ENCODE assay signal across 18 cellular contexts in the genomic region with DNA sequence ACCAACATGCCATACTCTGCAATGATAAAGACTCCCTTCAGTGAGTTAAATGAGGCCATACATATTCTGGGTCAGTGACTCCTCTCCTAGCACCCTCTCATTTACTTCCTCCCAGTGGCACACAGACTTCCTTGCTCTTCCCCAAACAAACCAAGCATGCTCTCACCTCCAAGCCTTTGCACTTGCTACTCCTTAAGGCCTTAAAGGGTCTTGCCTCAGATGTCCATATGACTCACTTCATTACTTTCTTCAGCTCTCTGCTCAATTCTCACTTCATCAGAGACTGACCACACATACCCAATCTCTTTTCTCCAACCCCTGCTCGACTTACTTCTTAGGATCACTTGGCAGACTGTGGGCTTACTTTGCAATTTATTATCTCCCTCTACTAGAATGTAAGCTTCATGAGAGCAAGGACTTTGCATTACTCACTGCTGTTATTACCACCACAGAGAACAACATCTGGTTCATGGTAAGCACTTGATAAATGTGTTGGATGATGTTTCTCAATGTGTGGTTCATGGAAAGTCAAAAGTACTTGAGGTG. TPM values are rescaled to one million over a fixed set of nuclear protein-coding genes. Genes with fewer than 3 reads are reported as not detected.
DNase-seq lines count a peak whose midpoint lies in the region; ATAC-seq and TF ChIP-seq lines count a peak whose summit lies in the region.
"Had no signal": no experiment of that assay in that cellular context is flagged by ENCODE, and none has a peak within 500 bp of the region (broad histone marks: within the 10 kb centered on the region; RNA-seq: fewer than 3 reads in every experiment).

No MANE protein-coding gene starts in this region.

- H3K27me3 ChIP-seq in Caco-2 (replicated peaks; ENCODE audit: control insufficient read depth, insufficient read depth, low read length) = no peaks in the 10 kb centered on the region

- peaks cover 73% of the 10 kb centered on the region for H3K36me3 Mint-ChIP-seq in T-helper 2 cell treated with Interferon-gamma antibody and Interleukin-4, amounts not matched to agents 5 μg/mL and 100 μg/mL, for 36 hours (ENCODE audit: low read depth)
- H3K36me3 Mint-ChIP-seq in brain = peaks cover 93% of the 10 kb centered on the region
- H3K36me3 Mint-ChIP-seq in natural killer cell treated with Interleukin-12 subunit alpha and Interleukin-12 subunit beta and Interleukin-15 and Interleukin-18, amount 100 ng/mL, for 72 hours = peaks cover 41% of the 10 kb centered on the region
- H3K36me3 Mint-ChIP-seq in Caco-2 (ENCODE audit: insufficient read depth, unreplicated experiment) = peaks cover 77% of the 10 kb centered on the region

- POLR2A ChIA-PET in Caco-2 (lab: Charles Lee) = no interaction called here

- H3K4me1 Mint-ChIP-seq in T-helper 2 cell treated with Interferon-gamma antibody and Interleukin-4, amounts not matched to agents 5 μg/mL and 100 μg/mL, for 36 hours (ENCODE audit: low read depth) = peaks cover 45% of the 10 kb centered on the region
- peaks cover 40% of the 10 kb centered on the region for H3K4me1 Mint-ChIP-seq in brain
- peaks cover 49 to 52% of the 10 kb centered on the region in 2 donors for H3K4me1 Mint-ChIP-seq in natural killer cell treated with Interleukin-12 subunit alpha and Interleukin-12 subunit beta and Interleukin-15 and Interleukin-18, amount 100 ng/mL, for 72 hours (ENCODE audit: low read depth in 2 of 2)
- H3K4me1 Mint-ChIP-seq in Caco-2 (ENCODE audit: low read depth, unreplicated experiment) = no peaks in the 10 kb centered on the region

- H3K9me3 ChIP-seq in Caco-2 = no peaks in the 10 kb centered on the region

- no peaks in the 10 kb centered on the region for H3K27me3 Mint-ChIP-seq in T-helper 2 cell treated with Interferon-gamma antibody and Interleukin-4, amounts not matched to agents 5 μg/mL and 100 μg/mL, for 36 hours (ENCODE audit: low read depth)
- H3K27me3 Mint-ChIP-seq in brain (peaks cover 3% of the 10 kb centered on the region), Caco-2 (ENCODE audit: insufficient read depth, unreplicated experiment) (no peaks in the 10 kb centered on the region)
- no peaks in the 10 kb centered on the region for H3K27me3 Mint-ChIP-seq in natural killer cell treated with Interleukin-12 subunit alpha and Interleukin-12 subunit beta and Interleukin-15 and Interleukin-18, amount 100 ng/mL, for 72 hours
- H3K27me3 Mint-ChIP-seq: activated B cell treated with CpG ODN at 0.5 μM for 24 hours; CD4-positive, alpha-beta T cell had no signal

- H3K4me1 ChIP-seq in Caco-2 = no peaks in the 10 kb centered on the region

- ATAC-seq in natural killer cell treated with Interleukin-12 subunit alpha and Interleukin-12 subunit beta and Interleukin-15 and Interleukin-18, amount 100 ng/mL, for 72 hours = peak; percentile 69 to 74
- ATAC-seq in GM18517 (IDR thresholded peaks at IDR 0.05; ENCODE audit: unreplicated experiment) = no peak
- ATAC-seq: stimulated activated naive CD8-positive, alpha-beta T cell treated with anti-CD3 and anti-CD28 coated beads, Interleukin-15, Interleukin-2, amounts not matched to agents 100 U/mL and 50 U/mL, for 24 hours had no signal

- CTCF ChIA-PET in Caco-2 (lab: Charles Lee) = no interaction called here

- no peak for DNase-seq in T-helper 2 cell treated with Interferon-gamma antibody and Interleukin-4, amounts not matched to agents 5 μg/mL and 100 μg/mL, for 36 hours (ENCODE audit: low spot score)
- DNase-seq in T-helper 2 cell = no peak
- peak; percentile 40 for DNase-seq in MV-4-11 (lab: John Stamatoyannopoulos, UW)
- no peak for DNase-seq in natural killer cell treated with Interleukin-12 subunit alpha and Interleukin-12 subunit beta and Interleukin-15 and Interleukin-18, amount 100 ng/mL, for 72 hours (ENCODE audit: low spot score)
- no peak for DNase-seq in GM10266 (ENCODE audit: extremely low spot score)
- DNase-seq in Caco-2 = no peak
- DNase-seq: activated B cell treated with CpG ODN at 0.5 μM for 24 hours; activated T-cell treated with anti-CD3 and anti-CD28 coated beads for 4 hours; amygdala; CD4-positive, alpha-beta T cell; EL; left colon; NCI-H1105; NCI-H774; stimulated activated CD4-positive, alpha-beta T cell treated with anti-CD3 and anti-CD28 coated beads, Interleukin-12 subunit alpha, Interleukin-12 subunit beta, amount 100 ng/mL, for 4 hours; stimulated activated naive CD8-positive, alpha-beta T cell treated with anti-CD3 and anti-CD28 coated beads, Interleukin-15, Interleukin-2, amounts not matched to agents 100 U/mL and 50 U/mL, for 24 hours had no signal

- no peaks in the 10 kb centered on the region; the same call in none of the 2 replicates for H3K36me3 ChIP-seq in Caco-2 (ENCODE audit: control insufficient read depth, insufficient read depth, low read length)

- H3K4me3 ChIP-seq in Caco-2 (ENCODE audit: low read depth, low read length) = no peak overlapping the region

- no TSS peak for BruUV-seq in Caco-2 (replicated peaks; lab: Mats Ljungman, UMichigan)

- TF ChIP-seq CTCF in brain (conservative IDR thresholded peaks at IDR 0.05) (no peak), GM10266 (IDR thresholded peaks at IDR 0.05; ENCODE audit: control insufficient read depth, insufficient read depth, low read depth, missing control alignments) (no peak), Caco-2 (IDR thresholded peaks at IDR 0.05; ENCODE audit: insufficient read depth in 1 of 2, low read depth in 1 of 2, low read length in 1 of 2, severe bottlenecking in 1 of 2, unreplicated experiment in 1 of 2) (no peak)

- peak overlapping the region; percentile 10 for H3K27ac Mint-ChIP-seq in T-helper 2 cell treated with Interferon-gamma antibody and Interleukin-4, amounts not matched to agents 5 μg/mL and 100 μg/mL, for 36 hours
- H3K27ac Mint-ChIP-seq in brain = peak overlapping the region in 3 of 5 experiments; percentile 1 to 41 (median 20)
- H3K27ac Mint-ChIP-seq in natural killer cell treated with Interleukin-12 subunit alpha and Interleukin-12 subunit beta and Interleukin-15 and Interleukin-18, amount 100 ng/mL, for 72 hours = peak overlapping the region; percentile 32 to 55
- H3K27ac Mint-ChIP-seq in Caco-2 (ENCODE audit: unreplicated experiment) = no peak overlapping the region
- H3K27ac Mint-ChIP-seq: activated B cell treated with CpG ODN at 0.5 μM for 24 hours had no signal

- intact Hi-C loops in Caco-2 (cut with micrococcal nuclease; ENCODE audit: unreplicated experiment) = no loop called here

- H3K4me3 Mint-ChIP-seq in T-helper 2 cell treated with Interferon-gamma antibody and Interleukin-4, amounts not matched to agents 5 μg/mL and 100 μg/mL, for 36 hours = no peak overlapping the region
- H3K4me3 Mint-ChIP-seq in brain (no peak overlapping the region), Caco-2 (ENCODE audit: unreplicated experiment) (no peak overlapping the region)
- H3K4me3 Mint-ChIP-seq in natural killer cell treated with Interleukin-12 subunit alpha and Interleukin-12 subunit beta and Interleukin-15 and Interleukin-18, amount 100 ng/mL, for 72 hours = peak overlapping the region; percentile 34
- H3K4me3 Mint-ChIP-seq: activated B cell treated with CpG ODN at 0.5 μM for 24 hours; CD4-positive, alpha-beta T cell had no signal

- no peaks in the 10 kb centered on the region for H3K9me3 Mint-ChIP-seq in T-helper 2 cell treated with Interferon-gamma antibody and Interleukin-4, amounts not matched to agents 5 μg/mL and 100 μg/mL, for 36 hours
- H3K9me3 Mint-ChIP-seq in brain (no peaks in the 10 kb centered on the region), Caco-2 (ENCODE audit: unreplicated experiment) (no peaks in the 10 kb centered on the region)
- H3K9me3 Mint-ChIP-seq in natural killer cell treated with Interleukin-12 subunit alpha and Interleukin-12 subunit beta and Interleukin-15 and Interleukin-18, amount 100 ng/mL, for 72 hours = no peaks in the 10 kb centered on the region
- H3K9me3 Mint-ChIP-seq: activated B cell treated with CpG ODN at 0.5 μM for 24 hours; CD4-positive, alpha-beta T cell had no signal

RNA-seq across cellular contexts. Expression of a gene that starts 22.8 kb away (rescaled TPM):
- 426 TPM for polyA plus RNA-seq in brain (ENCODE audit: insufficient read depth, low read depth, low replicate concordance)
- 100 to 1,000 TPM; 168 to 241 TPM for total RNA-seq in natural killer cell treated with Interleukin-12 subunit alpha and Interleukin-12 subunit beta and Interleukin-15 and Interleukin-18, amount 100 ng/mL, for 72 hours
- 131 and 132 TPM in 2 replicates for total RNA-seq in Caco-2 (2022)

RNA-seq across cellular contexts. Expression of a gene that starts 22.9 kb away (rescaled TPM):
- polyA plus RNA-seq in brain (ENCODE audit: insufficient read depth, low read depth, low replicate concordance) = 81.3 TPM
- 10 to 100 TPM; 22.9 to 23.0 TPM for total RNA-seq in natural killer cell treated with Interleukin-12 subunit alpha and Interleukin-12 subunit beta and Interleukin-15 and Interleukin-18, amount 100 ng/mL, for 72 hours
- total RNA-seq in Caco-2 (2022) = 11.6 and 13.6 TPM in 2 replicates

RNA-seq across cellular contexts. Expression of a gene that starts 32.1 kb away (rescaled TPM):
- 1.5 TPM for polyA plus RNA-seq in brain (ENCODE audit: insufficient read depth, low read depth, low replicate concordance)
- total RNA-seq in natural killer cell treated with Interleukin-12 subunit alpha and Interleukin-12 subunit beta and Interleukin-15 and Interleukin-18, amount 100 ng/mL, for 72 hours = under 1 TPM; 0.14 to 0.22 TPM
- 1.2 TPM in 2 replicates for total RNA-seq in Caco-2 (2022)
- total RNA-seq: activated B cell treated with CpG ODN at 0.5 μM for 24 hours; CD4-positive, alpha-beta T cell had no signal

RNA-seq across cellular contexts. Expression of a gene that starts 52.3 kb away (rescaled TPM):
- 159 TPM for polyA plus RNA-seq in brain (ENCODE audit: insufficient read depth, low read depth, low replicate concordance)
- total RNA-seq in natural killer cell treated with Interleukin-12 subunit alpha and Interleukin-12 subunit beta and Interleukin-15 and Interleukin-18, amount 100 ng/mL, for 72 hours = 1 to 10 TPM; 1.5 to 1.7 TPM
- 1.7 and 2.6 TPM in 2 replicates for total RNA-seq in Caco-2 (2022)
